ENCODE assay signal across 27 cellular contexts in the genomic region with DNA sequence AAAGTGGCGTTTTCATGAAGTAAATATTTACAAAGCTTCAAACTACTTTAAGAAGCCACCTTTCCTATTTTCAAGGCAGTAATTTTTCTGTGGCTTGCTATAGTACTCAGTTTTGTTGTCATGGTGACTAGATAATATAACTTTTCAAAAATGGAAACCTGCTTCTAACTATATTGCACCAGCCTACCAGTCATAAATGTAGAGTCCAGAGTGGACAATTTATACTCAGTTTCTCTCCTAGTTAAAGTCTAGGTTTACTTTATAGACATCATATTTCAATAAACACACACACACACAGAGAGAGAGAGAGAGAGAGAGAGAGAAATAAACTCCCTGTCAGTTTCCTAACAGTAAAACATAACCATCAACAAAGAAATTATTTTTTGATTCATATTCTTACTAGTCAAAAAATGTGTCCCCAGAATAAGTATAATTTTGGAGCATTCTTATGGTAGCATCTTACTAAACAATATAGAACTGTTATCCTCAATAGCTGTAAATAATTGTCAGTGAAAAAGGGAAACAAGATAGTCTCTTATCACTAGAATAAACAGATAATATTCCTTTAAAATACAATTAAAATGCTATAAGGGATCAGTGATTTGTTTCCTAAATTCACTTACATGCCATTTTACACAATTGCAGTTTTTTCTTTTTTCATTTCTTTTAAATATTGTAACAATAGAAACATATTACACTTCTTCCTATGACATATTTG.
"Had no signal": no experiment of that assay in that cellular context is flagged by ENCODE, and none has a peak within 500 bp of the region (broad histone marks: within the 10 kb centered on the region; RNA-seq: fewer than 3 reads in every experiment).

No MANE protein-coding gene starts in this region.

- H3K27me3 Mint-ChIP-seq: memory B cell; naive B cell; natural killer cell treated with Interleukin-12 subunit alpha and Interleukin-12 subunit beta and Interleukin-15 and Interleukin-18, amount 100 ng/mL, for 72 hours; stimulated activated naive CD8-positive, alpha-beta T cell treated with anti-CD3 and anti-CD28 coated beads, Interleukin-15, amount 100 ng/mL, for 72 hours had no signal

- H3K27ac ChIP-seq: esophagus muscularis mucosa, neural progenitor cell, parathyroid adenoma, prostate gland, right atrium auricular region, thyroid gland, vagina had no signal

- H3K36me3 ChIP-seq: esophagus muscularis mucosa, neural progenitor cell, prostate gland, right atrium auricular region, thyroid gland, vagina had no signal

- H3K4me1 ChIP-seq: parathyroid adenoma, prostate gland, thyroid gland, vagina had no signal

- ATAC-seq: left lobe of liver; natural killer cell treated with Interleukin-12 subunit alpha and Interleukin-12 subunit beta and Interleukin-15 and Interleukin-18, amount 100 ng/mL, for 72 hours; sciatic nerve; stimulated activated naive CD8-positive, alpha-beta T cell treated with anti-CD3 and anti-CD28 coated beads, Interleukin-15, amount 100 ng/mL, for 72 hours had no signal

- H3K9me3 ChIP-seq: esophagus muscularis mucosa, prostate gland, right atrium auricular region, thyroid gland, vagina had no signal

- H3K79me2 ChIP-seq: parathyroid adenoma had no signal

- FAIRE-seq: colon, endothelial cell of umbilical vein, frontal cortex, keratinocyte had no signal

- H3K9ac ChIP-seq: neural progenitor cell, parathyroid adenoma had no signal

- H3K9me3 Mint-ChIP-seq: memory B cell; natural killer cell treated with Interleukin-12 subunit alpha and Interleukin-12 subunit beta and Interleukin-15 and Interleukin-18, amount 100 ng/mL, for 72 hours; neural progenitor cell; stimulated activated naive CD8-positive, alpha-beta T cell treated with anti-CD3 and anti-CD28 coated beads, Interleukin-15, amount 100 ng/mL, for 72 hours had no signal

- H3K27me3 ChIP-seq: esophagus muscularis mucosa, neural progenitor cell, right atrium auricular region, thyroid gland, vagina had no signal

- H3K27ac Mint-ChIP-seq: memory B cell; naive B cell; natural killer cell treated with Interleukin-12 subunit alpha and Interleukin-12 subunit beta and Interleukin-15 and Interleukin-18, amount 100 ng/mL, for 72 hours; neural progenitor cell; stimulated activated naive CD8-positive, alpha-beta T cell treated with anti-CD3 and anti-CD28 coated beads, Interleukin-15, amount 100 ng/mL, for 72 hours had no signal

- H2AFZ ChIP-seq: neural progenitor cell, parathyroid adenoma had no signal

- H3K36me3 Mint-ChIP-seq: natural killer cell treated with Interleukin-12 subunit alpha and Interleukin-12 subunit beta and Interleukin-15 and Interleukin-18, amount 100 ng/mL, for 72 hours; neural progenitor cell had no signal

- H3K4me3 ChIP-seq: esophagus muscularis mucosa, lung, neural progenitor cell, prostate gland, right atrium auricular region, smooth muscle cell, thyroid gland, vagina had no signal

- H3K4me3 Mint-ChIP-seq: memory B cell; naive B cell; natural killer cell treated with Interleukin-12 subunit alpha and Interleukin-12 subunit beta and Interleukin-15 and Interleukin-18, amount 100 ng/mL, for 72 hours; neural progenitor cell; stimulated activated naive CD8-positive, alpha-beta T cell treated with anti-CD3 and anti-CD28 coated beads, Interleukin-15, amount 100 ng/mL, for 72 hours had no signal

- H3K4me2 ChIP-seq: neural progenitor cell, smooth muscle cell had no signal

- H3K4me1 Mint-ChIP-seq: stimulated activated naive CD8-positive, alpha-beta T cell treated with anti-CD3 and anti-CD28 coated beads, Interleukin-15, amount 100 ng/mL, for 72 hours had no signal

- DNase-seq: effector CD8-positive, alpha-beta T cell; head of caudate nucleus; naive B cell; stimulated activated CD4-positive, alpha-beta T cell treated with anti-CD3 and anti-CD28 coated beads, Interleukin-12 subunit alpha, Interleukin-12 subunit beta, amount 100 ng/mL, for 4 hours; stimulated activated CD4-positive, alpha-beta T cell treated with anti-CD3 and anti-CD28 coated beads, Interleukin-1b, Interleukin-23, amount 100 ng/mL, for 48 hours; stimulated activated CD4-positive, alpha-beta T cell treated with anti-CD3 and anti-CD28 coated beads, Interleukin-4, amount 100 ng/mL, for 1 hour; stimulated activated CD8-positive, alpha-beta memory T cell treated with anti-CD3 and anti-CD28 coated beads, Interleukin-4, amount 100 ng/mL, for 48 hours; stimulated activated naive CD4-positive, alpha-beta T cell; stimulated activated naive CD8-positive, alpha-beta T cell treated with anti-CD3 and anti-CD28 coated beads, Interleukin-15, amount 100 ng/mL, for 72 hours; thyroid gland; trophoblast cell had no signal
